Comparison of ENCODE assay signal across 12 cellular contexts in the genomic region with DNA sequence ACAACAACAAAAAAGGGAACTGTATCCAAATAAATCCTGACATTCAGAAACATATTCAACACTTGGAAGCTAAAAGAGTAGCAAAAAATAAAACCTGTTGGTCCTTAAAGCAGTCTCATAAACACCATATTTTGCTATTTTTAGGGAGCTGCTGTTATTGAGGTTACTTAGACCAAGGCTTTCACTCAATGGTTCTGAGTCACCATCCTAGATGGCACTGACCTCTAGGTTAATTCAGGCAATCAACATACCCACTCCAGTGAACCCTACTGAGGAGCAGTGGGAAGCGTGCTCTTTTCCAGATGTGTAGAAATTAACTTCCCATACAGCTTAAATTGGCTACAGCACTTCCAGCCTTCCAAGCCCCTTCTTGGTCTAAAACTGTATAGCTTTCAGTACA. TPM values are rescaled to one million over a fixed set of nuclear protein-coding genes. Genes with fewer than 3 reads are reported as not detected.
DNase-seq lines count a peak whose midpoint lies in the region; ATAC-seq, FAIRE-seq and TF ChIP-seq lines count a peak whose summit lies in the region.
"Had no signal": no experiment of that assay in that cellular context is flagged by ENCODE, and none has a peak within 500 bp of the region (broad histone marks: within the 10 kb centered on the region; RNA-seq: fewer than 3 reads in every experiment).

No MANE protein-coding gene starts in this region.

- peak; percentile 48 for FAIRE-seq in endometrium (lab: Jason Lieb, UNC)

- H3K27ac Mint-ChIP-seq in activated CD8-positive, alpha-beta T cell treated with anti-CD3 and anti-CD28 coated beads, Interleukin-2, amount 10 ng/mL, durations not matched to agents 7 days and 5 days, result no peak overlapping the region

- no peaks in the 10 kb centered on the region for H3K27me3 Mint-ChIP-seq in activated CD8-positive, alpha-beta T cell treated with anti-CD3 and anti-CD28 coated beads, Interleukin-2, amount 10 ng/mL, durations not matched to agents 7 days and 5 days (ENCODE audit: low read depth)

- H3K27me3 ChIP-seq in MG63 (no peaks in the 10 kb centered on the region), neutrophil (no peaks in the 10 kb centered on the region)

- H3K4me3 Mint-ChIP-seq in activated CD8-positive, alpha-beta T cell treated with anti-CD3 and anti-CD28 coated beads, Interleukin-2, amount 10 ng/mL, durations not matched to agents 7 days and 5 days, result no peak overlapping the region

- peak overlapping the region; percentile 37 for H3K27ac ChIP-seq in neutrophil

- H3K36me3 ChIP-seq in MG63 (no peaks in the 10 kb centered on the region), neutrophil (no peaks in the 10 kb centered on the region)

- POLR2A ChIA-PET in activated CD8-positive, alpha-beta T cell treated with anti-CD3 and anti-CD28 coated beads, Interleukin-2, amount 10 ng/mL, durations not matched to agents 7 days and 5 days (lab: Charles Lee), result no interaction called here

- no peak for TF ChIP-seq CTCF in neutrophil (IDR thresholded peaks at IDR 0.05)

- H3K9me3 ChIP-seq in MG63, result no peaks in the 10 kb centered on the region
- H3K9me3 ChIP-seq in neutrophil, result no peaks in the 10 kb centered on the region

- no peak overlapping the region for H3K4me3 ChIP-seq in MG63
- peak overlapping the region in 1 of 2 experiments; percentile 8 for H3K4me3 ChIP-seq in neutrophil (ENCODE audit: low read depth in 1 of 2, low read length in 1 of 2)

- H3K4me1 ChIP-seq in neutrophil (ENCODE audit: control insufficient read depth in 1 of 2, insufficient read depth in 1 of 2, low read depth in 1 of 2, low read length in 1 of 2), result peaks cover 73 to 86% of the 10 kb centered on the region in 2 experiments

- H3K9me3 Mint-ChIP-seq in activated CD8-positive, alpha-beta T cell treated with anti-CD3 and anti-CD28 coated beads, Interleukin-2, amount 10 ng/mL, durations not matched to agents 7 days and 5 days (ENCODE audit: insufficient read depth), result no peaks in the 10 kb centered on the region

- peak; percentile 48 for DNase-seq in ACHN
- DNase-seq in MG63, result peak; percentile 31
- DNase-seq in activated CD8-positive, alpha-beta T cell treated with anti-CD3 and anti-CD28 coated beads, Interleukin-2, amount 10 ng/mL, durations not matched to agents 7 days and 5 days, result no peak
- DNase-seq in SKM-1 treated with dmso at 0.1 percent for 144 hours (lab: John Stamatoyannopoulos, UW; ENCODE audit: unreplicated experiment), result no peak
- DNase-seq: NCI-H1436, NCI-H526, nucleus accumbens had no signal

- in situ Hi-C loops in ACHN (cut with HindIII; ENCODE audit: low pct_ligation_motif_present, low pct_unique_long_range_greater_than_20kb, low sequenced_read_pairs), result no loop called here

- peaks cover 9% of the 10 kb centered on the region for H3K36me3 Mint-ChIP-seq in activated CD8-positive, alpha-beta T cell treated with anti-CD3 and anti-CD28 coated beads, Interleukin-2, amount 10 ng/mL, durations not matched to agents 7 days and 5 days (ENCODE audit: low read depth)

- no peak for ATAC-seq in activated CD8-positive, alpha-beta T cell treated with anti-CD3 and anti-CD28 coated beads, Interleukin-2, amount 10 ng/mL, durations not matched to agents 7 days and 5 days
- ATAC-seq in GM18498 (IDR thresholded peaks at IDR 0.05; ENCODE audit: unreplicated experiment) (no peak), HG02938 (IDR thresholded peaks at IDR 0.05; ENCODE audit: unreplicated experiment) (no peak)
- ATAC-seq: HCT116 had no signal

- CTCF ChIA-PET in activated CD8-positive, alpha-beta T cell treated with anti-CD3 and anti-CD28 coated beads, Interleukin-2, amount 10 ng/mL, durations not matched to agents 7 days and 5 days (lab: Charles Lee), result interaction anchor here (1.6 kb wide), 1 partner anchor 9 kb away, joined by 8 read pairs; no protein-coding TSS in a partner anchor

- peaks cover 39% of the 10 kb centered on the region for H3K4me1 Mint-ChIP-seq in activated CD8-positive, alpha-beta T cell treated with anti-CD3 and anti-CD28 coated beads, Interleukin-2, amount 10 ng/mL, durations not matched to agents 7 days and 5 days (ENCODE audit: low read depth)

RNA-seq across cellular contexts. Expression of gene GNAQ, which starts 5.2 kb away (rescaled TPM):
- 13.2 and 20.2 TPM in 2 replicates for total RNA-seq in MG63 (2014; rRNA removed; shearing (Covaris generic); ENCODE audit: low replicate concordance)
- total RNA-seq in activated CD8-positive, alpha-beta T cell treated with anti-CD3 and anti-CD28 coated beads, Interleukin-2, amount 10 ng/mL, durations not matched to agents 7 days and 5 days, result 10 to 100 TPM; 29.0 to 29.7 TPM

Comparison
In these comparisons a context has a peak if more than half of its experiments do, and no peak if none do; other contexts are left out.
1. DNase-seq: peak in ACHN (single experiment) and MG63 (single experiment); none in activated CD8-positive, alpha-beta T cell treated with anti-CD3 and anti-CD28 coated beads, Interleukin-2, amount 10 ng/mL, durations not matched to agents 7 days and 5 days (single experiment) and SKM-1 treated with dmso at 0.1 percent for 144 hours (single experiment).